In the genomic region with DNA sequence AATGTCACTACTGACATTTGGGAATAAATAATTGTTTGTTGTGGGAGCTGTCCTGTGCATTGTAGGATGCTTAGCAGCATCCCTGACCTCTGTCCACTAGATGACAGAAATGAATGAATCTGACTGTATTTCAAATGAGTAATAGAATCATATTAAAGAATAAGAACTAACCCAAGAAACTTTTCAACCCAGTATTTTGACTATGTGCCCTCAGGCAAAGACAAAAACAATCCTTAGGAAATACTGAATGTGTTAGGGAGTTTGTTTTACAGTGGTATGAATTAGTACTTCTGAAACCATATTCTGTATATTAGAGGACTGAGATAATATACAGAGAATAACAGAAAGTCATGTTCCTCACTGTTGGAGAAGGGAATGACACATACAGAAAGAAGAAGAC, we compare ENCODE assay signal across 13 cellular contexts.
DNase-seq lines count a peak whose midpoint lies in the region; ATAC-seq lines count a peak whose summit lies in the region.
"Had no signal": no experiment of that assay in that cellular context is flagged by ENCODE, and none has a peak within 500 bp of the region (broad histone marks: within the 10 kb centered on the region; RNA-seq: fewer than 3 reads in every experiment).

No MANE protein-coding gene starts in this region.

- ATAC-seq in GM21619 (IDR thresholded peaks at IDR 0.05; ENCODE audit: unreplicated experiment): no peak
- ATAC-seq: CD8-positive, alpha-beta T cell had no signal

- DNase-seq in EH (ENCODE audit: low read depth) (peak; percentile 26), M059J (ENCODE audit: low read depth) (peak; percentile 59), amniotic epithelial cell (ENCODE audit: low read depth) (peak; percentile 20), superior temporal gyrus (ENCODE audit: extremely low spot score) (no peak), GF-D8 (lab: John Stamatoyannopoulos, UW) (no peak)
- DNase-seq: Caco-2; CD4-positive, CD25-positive, alpha-beta regulatory T cell; CD8-positive, alpha-beta T cell; DMS153; DND-41; GOT3; HFFc6 had no signal

Comparison
In these comparisons a context has a peak if more than half of its experiments do, and no peak if none do; other contexts are left out.
1. DNase-seq: peak in EH (single experiment), M059J (single experiment) and amniotic epithelial cell (single experiment); none in superior temporal gyrus (single experiment) and GF-D8 (single experiment).